In the genomic region with DNA sequence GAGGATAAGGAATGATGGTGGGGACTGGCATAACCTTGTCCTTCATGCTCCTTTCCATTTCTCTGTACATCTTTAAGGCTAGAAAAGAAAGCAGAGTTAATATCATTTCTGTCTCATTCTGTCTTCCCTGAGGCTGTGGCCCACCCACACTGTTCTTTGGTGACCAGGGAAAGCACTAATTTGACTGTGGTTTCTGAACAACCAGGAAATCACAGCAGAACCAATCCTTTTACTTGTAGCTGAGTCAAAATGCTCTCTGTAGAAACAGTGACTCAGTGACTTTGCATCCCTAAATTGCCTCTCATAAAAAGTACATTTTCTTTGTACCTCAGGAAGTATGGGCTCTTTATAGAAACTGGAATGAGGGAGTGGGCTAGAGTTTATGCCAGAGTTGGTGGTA, we compare ENCODE assay signal across 10 cellular contexts. TPM values are rescaled to one million over a fixed set of nuclear protein-coding genes. Genes with fewer than 3 reads are reported as not detected.
DNase-seq lines count a peak whose midpoint lies in the region; ATAC-seq, FAIRE-seq and TF ChIP-seq lines count a peak whose summit lies in the region.
"Had no signal": no experiment of that assay in that cellular context is flagged by ENCODE, and none has a peak within 500 bp of the region (broad histone marks: within the 10 kb centered on the region; RNA-seq: fewer than 3 reads in every experiment).

No MANE protein-coding gene starts in this region.

- FAIRE-seq in bronchial epithelial cell (lab: Jason Lieb, UNC) (no peak), D721Med (lab: Jason Lieb, UNC) (no peak)

- peak; percentile 94 for ATAC-seq in GM19351 (IDR thresholded peaks at IDR 0.05; ENCODE audit: unreplicated experiment)
- peak; percentile 94 for ATAC-seq in HG03066 (IDR thresholded peaks at IDR 0.05; ENCODE audit: low read depth, unreplicated experiment)

- H3K4me3 ChIP-seq in bronchial epithelial cell (ENCODE audit: low read depth, low read length): no peak overlapping the region

- no peaks in the 10 kb centered on the region for H3K36me3 ChIP-seq in bronchial epithelial cell (ENCODE audit: control insufficient read depth, insufficient read depth, low read length)

- DNase-seq in GM10266 (ENCODE audit: extremely low spot score): peak; percentile 52
- peak; percentile 82 for DNase-seq in bronchial epithelial cell (ENCODE audit: low read depth)
- no peak for DNase-seq in effector CD8-positive, alpha-beta T cell (lab: John Stamatoyannopoulos, UW)
- DNase-seq in NCI-H69 (lab: John Stamatoyannopoulos, UW): no peak
- DNase-seq in D721Med (ENCODE audit: insufficient read length, low spot score): no peak
- no peak for DNase-seq in COLO668 (lab: John Stamatoyannopoulos, UW; ENCODE audit: unreplicated experiment)
- DNase-seq: activated CD4-positive, CD25-positive, alpha-beta regulatory T cell; DND-41 had no signal

- TF ChIP-seq CTCF in GM10266 (IDR thresholded peaks at IDR 0.05; ENCODE audit: control insufficient read depth, insufficient read depth, low read depth, missing control alignments) (no peak), bronchial epithelial cell (IDR thresholded peaks at IDR 0.05; ENCODE audit: insufficient read depth, low read length, severe bottlenecking) (no peak), D721Med (IDR thresholded peaks at IDR 0.05; ENCODE audit: insufficient read depth, missing control alignments) (no peak)

- no peaks in the 10 kb centered on the region for H3K27me3 ChIP-seq in bronchial epithelial cell (ENCODE audit: control insufficient read depth, insufficient read depth, low read length)

RNA-seq across cellular contexts. Expression of gene IL33, which starts 28.1 kb away (rescaled TPM):
- 1.0 and 2.4 TPM in 2 replicates for total RNA-seq in bronchial epithelial cell

Comparison
In these comparisons a context has a peak if more than half of its experiments do, and no peak if none do; other contexts are left out.
1. DNase-seq: peak in GM10266 (single experiment) and bronchial epithelial cell (single experiment); none in effector CD8-positive, alpha-beta T cell (single experiment), NCI-H69 (single experiment), D721Med (single experiment) and COLO668 (single experiment).